In genomic region chr11:65722261-65722660, GRCh38 we compare ENCODE assay signal across 16 cellular contexts.
"Had no signal": no experiment of that assay in that cellular context is flagged by ENCODE, and none has a peak within 500 bp of the region (broad histone marks: within the 10 kb centered on the region; RNA-seq: fewer than 3 reads in every experiment).

No MANE protein-coding gene starts in this region.

- H3K9me3 Mint-ChIP-seq: activated CD4-positive, alpha-beta T cell treated with anti-CD3 and anti-CD28 coated beads, Interleukin-2, amount 10 ng/mL, durations not matched to agents 24 days and 14 days; activated naive CD8-positive, alpha-beta T cell treated with anti-CD3 and anti-CD28 coated beads, Interleukin-2, amount 10 ng/mL, durations not matched to agents 7 days and 5 days; dendritic cell treated with granulocyte-macrophage colony-stimulating factor and Interleukin-4, amounts not matched to agents 40 ng/mL and 50 ng/mL, for 4 days; stimulated activated naive CD8-positive, alpha-beta T cell treated with anti-CD3 and anti-CD28 coated beads, Interleukin-15, Interleukin-2, amounts not matched to agents 100 ng/mL and 50 ng/mL, for 24 hours had no signal

- H3K27ac Mint-ChIP-seq: activated CD4-positive, alpha-beta T cell treated with anti-CD3 and anti-CD28 coated beads, Interleukin-2, amount 10 ng/mL, durations not matched to agents 24 days and 14 days; activated naive CD8-positive, alpha-beta T cell treated with anti-CD3 and anti-CD28 coated beads, Interleukin-2, amount 10 ng/mL, durations not matched to agents 7 days and 5 days; dendritic cell treated with granulocyte-macrophage colony-stimulating factor and Interleukin-4, amounts not matched to agents 40 ng/mL and 50 ng/mL, for 4 days; stimulated activated naive CD8-positive, alpha-beta T cell treated with anti-CD3 and anti-CD28 coated beads, Interleukin-15, Interleukin-2, amounts not matched to agents 100 ng/mL and 50 ng/mL, for 24 hours had no signal

- H3K27ac ChIP-seq: brain microvascular endothelial cell, pancreas, sigmoid colon, spleen, suprapubic skin had no signal

- H3K9me3 ChIP-seq: pancreas, sigmoid colon, spleen, suprapubic skin had no signal

- FAIRE-seq: pancreas had no signal

- H3K27me3 Mint-ChIP-seq: dendritic cell treated with granulocyte-macrophage colony-stimulating factor and Interleukin-4, amounts not matched to agents 40 ng/mL and 50 ng/mL, for 4 days had no signal

- DNase-seq: activated CD4-positive, CD25-positive, alpha-beta regulatory T cell; activated effector memory CD4-positive, alpha-beta T cell treated with Interleukin-2 at 50 U/mL for 16 hours; activated naive CD8-positive, alpha-beta T cell treated with anti-CD3 and anti-CD28 coated beads, Interleukin-2, amount 10 ng/mL, durations not matched to agents 7 days and 5 days; activated T-cell treated with anti-CD3 and anti-CD28 coated beads for 4 hours; brain microvascular endothelial cell; cerebellar nuclear complex; effector memory CD4-positive, alpha-beta T cell; foreskin fibroblast; pancreas; sigmoid colon; spleen; trophoblast cell had no signal

- ATAC-seq: pancreas had no signal

- H3K4me3 Mint-ChIP-seq: activated CD4-positive, alpha-beta T cell treated with anti-CD3 and anti-CD28 coated beads, Interleukin-2, amount 10 ng/mL, durations not matched to agents 24 days and 14 days; activated naive CD8-positive, alpha-beta T cell treated with anti-CD3 and anti-CD28 coated beads, Interleukin-2, amount 10 ng/mL, durations not matched to agents 7 days and 5 days; dendritic cell treated with granulocyte-macrophage colony-stimulating factor and Interleukin-4, amounts not matched to agents 40 ng/mL and 50 ng/mL, for 4 days; stimulated activated naive CD8-positive, alpha-beta T cell treated with anti-CD3 and anti-CD28 coated beads, Interleukin-15, Interleukin-2, amounts not matched to agents 100 ng/mL and 50 ng/mL, for 24 hours had no signal

- H3K27me3 ChIP-seq: brain microvascular endothelial cell, pancreas, sigmoid colon, spleen, suprapubic skin had no signal

- H3K4me3 ChIP-seq: pancreas, sigmoid colon, spleen, suprapubic skin had no signal
